ENCODE assay signal across 13 cellular contexts in genomic region chr6:92587521-92587920, GRCh38.
DNase-seq lines count a peak whose midpoint lies in the region; TF ChIP-seq lines count a peak whose summit lies in the region.
"Had no signal": no experiment of that assay in that cellular context is flagged by ENCODE, and none has a peak within 500 bp of the region (broad histone marks: within the 10 kb centered on the region; RNA-seq: fewer than 3 reads in every experiment).

No MANE protein-coding gene starts in this region.

- H3K4me2 ChIP-seq in mammary epithelial cell (ENCODE audit: insufficient read depth, low read depth, low read length), result no peak overlapping the region

- dilution Hi-C loops in mammary epithelial cell (cut with HindIII; ENCODE audit: low sequenced_read_pairs), result no loop called here

- peaks cover 5% of the 10 kb centered on the region for H3K4me1 Mint-ChIP-seq in MCF 10A (ENCODE audit: insufficient read depth, unreplicated experiment)
- no peaks in the 10 kb centered on the region for H3K4me1 Mint-ChIP-seq in activated CD4-positive, alpha-beta memory T cell treated with anti-CD3 and anti-CD28 coated beads, Interleukin-2, amount 10 ng/mL, durations not matched to agents 7 days and 5 days
- H3K4me1 Mint-ChIP-seq: B cell had no signal

- DNase-seq in MCF 10A (ENCODE audit: unreplicated experiment), result peak; percentile 18
- no peak for DNase-seq in mammary epithelial cell
- peak; percentile 29 for DNase-seq in amniotic epithelial cell (ENCODE audit: low read depth)
- peak; percentile 10 for DNase-seq in epithelial cell of prostate (ENCODE audit: low read depth, low spot score)
- no peak for DNase-seq in activated CD8-positive, alpha-beta memory T cell treated with anti-CD3 and anti-CD28 coated beads for 24 hours
- DNase-seq in activated CD4-positive, alpha-beta memory T cell treated with anti-CD3 and anti-CD28 coated beads, Interleukin-2, amount 10 ng/mL, durations not matched to agents 7 days and 5 days, result no peak
- no peak for DNase-seq in NCI-H1930 (lab: John Stamatoyannopoulos, UW)
- DNase-seq: CD8-positive, alpha-beta T cell; COR-L47; HCEC 1CT; HFFc6 had no signal

- POLR2A ChIA-PET in MCF 10A (lab: Yijun Ruan, JAX), result no interaction called here
- POLR2A ChIA-PET in activated CD4-positive, alpha-beta memory T cell treated with anti-CD3 and anti-CD28 coated beads, Interleukin-2, amount 10 ng/mL, durations not matched to agents 7 days and 5 days (lab: Charles Lee), result no interaction called here

- H3K36me3 ChIP-seq in mammary epithelial cell (ENCODE audit: insufficient read depth, low read length), result no peaks in the 10 kb centered on the region

- intact Hi-C loops in MCF 10A (cut with micrococcal nuclease) (no loop called here), mammary epithelial cell (cut with micrococcal nuclease) (no loop called here)

- H3K36me3 Mint-ChIP-seq in MCF 10A (ENCODE audit: insufficient read depth, unreplicated experiment), result no peaks in the 10 kb centered on the region
- H3K36me3 Mint-ChIP-seq in activated CD4-positive, alpha-beta memory T cell treated with anti-CD3 and anti-CD28 coated beads, Interleukin-2, amount 10 ng/mL, durations not matched to agents 7 days and 5 days (ENCODE audit: low read depth), result no peaks in the 10 kb centered on the region
- H3K36me3 Mint-ChIP-seq: CD8-positive, alpha-beta T cell had no signal

- H2AFZ ChIP-seq in mammary epithelial cell (ENCODE audit: low read depth, low read length), result no peak overlapping the region

- H3K4me1 ChIP-seq in mammary epithelial cell (ENCODE audit: insufficient read depth, low read length), result no peaks in the 10 kb centered on the region

- no peak overlapping the region for H3K4me3 Mint-ChIP-seq in MCF 10A (ENCODE audit: unreplicated experiment)
- no peak overlapping the region for H3K4me3 Mint-ChIP-seq in activated CD4-positive, alpha-beta memory T cell treated with anti-CD3 and anti-CD28 coated beads, Interleukin-2, amount 10 ng/mL, durations not matched to agents 7 days and 5 days
- H3K4me3 Mint-ChIP-seq: B cell; CD8-positive, alpha-beta T cell; HFFc6 had no signal

- H3K4me3 ChIP-seq in mammary epithelial cell (replicated peaks in 1 of 3; ENCODE audit: insufficient read depth in 1 of 3, low read depth in 2 of 3, low read length in 3 of 3), result no peak overlapping the region

- 0% methylated on average over 1 of the region's 1 CpG for WGBS in mammary epithelial cell (ENCODE audit: low coverage, missing lambda C conversion rate)

- H4K20me1 ChIP-seq in mammary epithelial cell (ENCODE audit: insufficient read depth, low read length), result no peaks in the 10 kb centered on the region

- H3K27me3 Mint-ChIP-seq in MCF 10A (ENCODE audit: insufficient read depth, unreplicated experiment), result peaks cover 30% of the 10 kb centered on the region
- H3K27me3 Mint-ChIP-seq in activated CD4-positive, alpha-beta memory T cell treated with anti-CD3 and anti-CD28 coated beads, Interleukin-2, amount 10 ng/mL, durations not matched to agents 7 days and 5 days, result no peaks in the 10 kb centered on the region
- H3K27me3 Mint-ChIP-seq: B cell had no signal

- no peak overlapping the region for H3K27ac Mint-ChIP-seq in MCF 10A (ENCODE audit: low read depth, unreplicated experiment)
- H3K27ac Mint-ChIP-seq in activated CD4-positive, alpha-beta memory T cell treated with anti-CD3 and anti-CD28 coated beads, Interleukin-2, amount 10 ng/mL, durations not matched to agents 7 days and 5 days, result no peak overlapping the region
- H3K27ac Mint-ChIP-seq: B cell; CD8-positive, alpha-beta T cell; HFFc6 had no signal

- H3K9ac ChIP-seq in mammary epithelial cell (ENCODE audit: insufficient read depth, low read length), result no peak overlapping the region

- TF ChIP-seq CTCF in MCF 10A (IDR thresholded peaks at IDR 0.05; ENCODE audit: unreplicated experiment) (no peak), mammary epithelial cell (conservative IDR thresholded peaks at IDR 0.05 in 1 of 2, IDR thresholded peaks at IDR 0.05 in 1 of 2; ENCODE audit: extremely low read depth in 1 of 2, insufficient read depth in 1 of 2, low read depth in 1 of 2, low read length in 2 of 2) (no peak)

- H3K27ac ChIP-seq in mammary epithelial cell (ENCODE audit: insufficient read depth, low read depth, low read length) (no peak overlapping the region), epithelial cell of prostate (no peak overlapping the region)
- H3K27ac ChIP-seq: C4-2B had no signal

- no TSS peak for BruUV-seq in MCF 10A (replicated peaks; lab: Mats Ljungman, UMichigan)
- no TSS peak for BruUV-seq in mammary epithelial cell (replicated peaks; lab: Mats Ljungman, UMichigan)

- H3K9me3 ChIP-seq in mammary epithelial cell (replicated peaks; ENCODE audit: insufficient read depth, low read length), result no peaks in the 10 kb centered on the region

- CTCF ChIA-PET in MCF 10A (lab: Yijun Ruan, JAX) (interaction anchor here (0.6 kb wide), 1 partner anchor 147 kb away, joined by 3 read pairs; no protein-coding TSS in a partner anchor), mammary epithelial cell (lab: Charles Lee; ENCODE audit: low non-redundant PET) (no interaction called here)
- CTCF ChIA-PET in activated CD4-positive, alpha-beta memory T cell treated with anti-CD3 and anti-CD28 coated beads, Interleukin-2, amount 10 ng/mL, durations not matched to agents 7 days and 5 days (lab: Charles Lee), result no interaction called here

- H3K27me3 ChIP-seq in mammary epithelial cell (ENCODE audit: insufficient read depth, low read length), result no peaks in the 10 kb centered on the region

- no peaks in the 10 kb centered on the region for H3K9me3 Mint-ChIP-seq in MCF 10A (ENCODE audit: unreplicated experiment)
- no peaks in the 10 kb centered on the region for H3K9me3 Mint-ChIP-seq in activated CD4-positive, alpha-beta memory T cell treated with anti-CD3 and anti-CD28 coated beads, Interleukin-2, amount 10 ng/mL, durations not matched to agents 7 days and 5 days

- no peaks in the 10 kb centered on the region for H3K79me2 ChIP-seq in mammary epithelial cell (ENCODE audit: insufficient read depth, low read length)

- in situ Hi-C loops in mammary epithelial cell (cut with MboI; ENCODE audit: low sequenced_read_pairs in 2 of 2), result no loop called here

Comparison
In these comparisons a context has a peak if more than half of its experiments do, and no peak if none do; other contexts are left out.
1. DNase-seq: peak in MCF 10A (single experiment), amniotic epithelial cell (single experiment) and epithelial cell of prostate (single experiment); none in mammary epithelial cell (single experiment), activated CD8-positive, alpha-beta memory T cell treated with anti-CD3 and anti-CD28 coated beads for 24 hours (single experiment), activated CD4-positive, alpha-beta memory T cell treated with anti-CD3 and anti-CD28 coated beads, Interleukin-2, amount 10 ng/mL, durations not matched to agents 7 days and 5 days (single experiment) and NCI-H1930 (0 of 2).